In genomic region chr11:46701078-46701654, GRCh38 we compare ENCODE assay signal across 9 cellular contexts. TPM values are rescaled to one million over a fixed set of nuclear protein-coding genes. Genes with fewer than 3 reads are reported as not detected.
DNase-seq lines count a peak whose midpoint lies in the region; ATAC-seq, FAIRE-seq and TF ChIP-seq lines count a peak whose summit lies in the region.
"Had no signal": no experiment of that assay in that cellular context is flagged by ENCODE, and none has a peak within 500 bp of the region (broad histone marks: within the 10 kb centered on the region; RNA-seq: fewer than 3 reads in every experiment).

No MANE protein-coding gene starts in this region.

- H3K27ac ChIP-seq in C4-2B (peak overlapping the region; percentile 85), body of pancreas (peak overlapping the region; percentile 74 to 94 (median 92))

- H3K4me1 ChIP-seq in body of pancreas (peaks cover 40% of the 10 kb centered on the region), mucosa of descending colon (ENCODE audit: low read depth) (peaks cover 21% of the 10 kb centered on the region)

- no peaks in the 10 kb centered on the region for H3K9me3 ChIP-seq in body of pancreas
- H3K9me3 ChIP-seq in mucosa of descending colon = no peaks in the 10 kb centered on the region

- FAIRE-seq in frontal cortex (lab: Jason Lieb, UNC) = no peak

- WGBS in body of pancreas, 2 donors = 0 to 2% methylated on average over 16 to 29 of the region's 29 CpGs

- H3K36me3 ChIP-seq in body of pancreas (replicated peaks in 1 of 2; ENCODE audit: insufficient read depth in 1 of 2, low read depth in 2 of 2) = peaks cover 7 to 23% of the 10 kb centered on the region in 2 donors
- H3K36me3 ChIP-seq in mucosa of descending colon (ENCODE audit: low read depth) = peaks cover 18% of the 10 kb centered on the region

- intact Hi-C loops in body of pancreas (cut with DNase I) = no loop called here
- intact Hi-C loops in mucosa of descending colon (cut with DNase I, micrococcal nuclease) = no loop called here

- peak; percentile 4 for ATAC-seq in HG02884 (IDR thresholded peaks at IDR 0.05; ENCODE audit: unreplicated experiment)
- no peak for ATAC-seq in body of pancreas
- ATAC-seq in mucosa of descending colon = no peak
- no peak for ATAC-seq in HG02870 (IDR thresholded peaks at IDR 0.05; ENCODE audit: unreplicated experiment)

- no peaks in the 10 kb centered on the region for H3K27me3 ChIP-seq in body of pancreas

- H3K4me3 ChIP-seq in body of pancreas (peak overlapping the region; percentile 90 to 99), mucosa of descending colon (peak overlapping the region; percentile 90)

- TF ChIP-seq CTCF in C4-2B (conservative IDR thresholded peaks at IDR 0.05) (no peak), body of pancreas (IDR thresholded peaks at IDR 0.05) (no peak), mucosa of descending colon (IDR thresholded peaks at IDR 0.05) (no peak)

- no peak for TF ChIP-seq POLR2A in body of pancreas (IDR thresholded peaks at IDR 0.05)

- DNase-seq in body of pancreas (no peak), mucosa of descending colon (peak in 2 of 3 donors; percentile 54 to 59), CD1c-positive myeloid dendritic cell (ENCODE audit: extremely low spot score) (no peak), EL (no peak), frontal cortex (ENCODE audit: low spot score in 2 of 2) (no peak)

RNA-seq across cellular contexts. Expression of gene ZNF408, which starts 0.3 kb away (rescaled TPM):
- total RNA-seq in body of pancreas (1 to 10 TPM; 6.5 to 7.9 TPM), mucosa of descending colon (10 to 100 TPM in 2 of 3 donors, 1 to 10 TPM in 1; 8.0 to 13.2 (median 12.8) TPM), frontal cortex (4.5 TPM)

RNA-seq across cellular contexts. Expression of gene ARHGAP1, which starts 0.7 kb away (rescaled TPM):
- total RNA-seq in body of pancreas = 10 to 100 TPM; 27.8 to 43.5 TPM
- 10 to 100 TPM; 76.4 to 95.2 (median 90.6) TPM for total RNA-seq in mucosa of descending colon
- 13.5 TPM for total RNA-seq in frontal cortex

RNA-seq across cellular contexts. Expression of gene F2, which starts 17.8 kb away (rescaled TPM):
- total RNA-seq in body of pancreas = not detected
- under 1 TPM in 1 of 3 donors, not detected in 2; 0.19 TPM for total RNA-seq in mucosa of descending colon
- not detected for total RNA-seq in frontal cortex
- total RNA-seq: HT1080 had no signal

Comparison
In these comparisons a context has a peak if more than half of its experiments do, and no peak if none do; other contexts are left out.
1. DNase-seq: peak in mucosa of descending colon (2 of 3); none in body of pancreas (0 of 4), CD1c-positive myeloid dendritic cell (single experiment), EL (single experiment) and frontal cortex (0 of 2).